ENCODE assay signal across 8 cellular contexts in genomic region chr2:216110620-216111019, GRCh38. TPM values are rescaled to one million over a fixed set of nuclear protein-coding genes. Genes with fewer than 3 reads are reported as not detected.
DNase-seq lines count a peak whose midpoint lies in the region; ATAC-seq and TF ChIP-seq lines count a peak whose summit lies in the region.

No MANE protein-coding gene starts in this region.

- peaks cover 67% of the 10 kb centered on the region for H3K36me3 Mint-ChIP-seq in CD4-positive, alpha-beta T cell (ENCODE audit: low read depth)

- H3K9me3 ChIP-seq in CD4-positive, alpha-beta T cell (ENCODE audit: control insufficient read depth, low read length) = no peaks in the 10 kb centered on the region
- no peaks in the 10 kb centered on the region for H3K9me3 ChIP-seq in neural cell (ENCODE audit: low read length)
- H3K9me3 ChIP-seq in left lung = no peaks in the 10 kb centered on the region

- no peaks in the 10 kb centered on the region for H4K20me1 ChIP-seq in neural cell (ENCODE audit: insufficient read depth)

- peaks cover 24 to 57% of the 10 kb centered on the region in 2 donors for H3K4me1 ChIP-seq in left lung

- no peak for TF ChIP-seq EP300 in neural cell (conservative IDR thresholded peaks at IDR 0.05; ENCODE audit: poor library complexity, severe bottlenecking)

- H3K27ac ChIP-seq in CD4-positive, alpha-beta T cell (ENCODE audit: low read depth, low read length) = no peak overlapping the region
- H3K27ac ChIP-seq in dorsolateral prefrontal cortex (peak overlapping the region in 15 of 59 donors; percentile 3 to 99 (median 72)), neural cell (ENCODE audit: low read length) (no peak overlapping the region), left lung (peak overlapping the region in 1 of 2 donors; percentile 92)

- no peaks in the 10 kb centered on the region for H3F3A ChIP-seq in neural cell (ENCODE audit: insufficient read depth, low read length, poor library complexity, severe bottlenecking)

- peaks cover 38% of the 10 kb centered on the region for H3K79me2 ChIP-seq in neural cell (replicated peaks; ENCODE audit: insufficient read depth, low read length)

- CTCF ChIA-PET in CD4-positive, alpha-beta T cell (lab: Charles Lee) = interaction anchor here (0.7 to 1.7 kb wide), 6 partner anchors 16 to 399 kb away, joined by 3 to 8 read pairs (median 4); partner anchors contain the start of genes PECR and TMEM169

- H3K9me2 ChIP-seq in neural cell (ENCODE audit: insufficient read depth, low read length) = no peaks in the 10 kb centered on the region

- H3K9ac ChIP-seq in neural cell (ENCODE audit: low read length) = peak overlapping the region; percentile 98

- peaks cover 3% of the 10 kb centered on the region for H3K36me3 ChIP-seq in neural cell (ENCODE audit: insufficient read depth, low read length)
- H3K36me3 ChIP-seq in left lung = peaks cover 0 to 38% of the 10 kb centered on the region in 2 donors

- peak overlapping the region; percentile 53 for H3K4me2 ChIP-seq in neural cell (ENCODE audit: low read length)

- POLR2A ChIA-PET in CD4-positive, alpha-beta T cell (lab: Charles Lee) = interaction anchor here (0.7 to 4.7 kb wide), 4 partner anchors 16 to 75 kb away, joined by 3 to 106 read pairs (median 19); partner anchors contain the start of genes PECR and TMEM169

- no peak for ATAC-seq in CD4-positive, alpha-beta T cell (ENCODE audit: poor library complexity)
- no peak for ATAC-seq in left lung
- ATAC-seq in HG02678 (IDR thresholded peaks at IDR 0.05; ENCODE audit: unreplicated experiment) = no peak

- DNase-seq in CD4-positive, alpha-beta T cell = no peak
- DNase-seq in M059J (ENCODE audit: low read depth) = peak; percentile 14
- no peak for DNase-seq in dorsolateral prefrontal cortex
- no peak for DNase-seq in posterior vena cava (ENCODE audit: low spot score)
- DNase-seq in left lung = no peak
- no peak for DNase-seq in NCI-H2196 (lab: John Stamatoyannopoulos, UW; ENCODE audit: unreplicated experiment)

- H3K4me3 ChIP-seq in dorsolateral prefrontal cortex (peak overlapping the region in 54 of 59 donors; percentile 64 to 100 (median 94)), neural cell (ENCODE audit: low read length) (peak overlapping the region; percentile 87), left lung (peak overlapping the region in 1 of 2 donors; percentile 89)

- H3K9me3 Mint-ChIP-seq in CD4-positive, alpha-beta T cell = no peaks in the 10 kb centered on the region

- no peak for TF ChIP-seq RAD21 in neural cell (conservative IDR thresholded peaks at IDR 0.05)

- H3K27ac Mint-ChIP-seq in CD4-positive, alpha-beta T cell = peak overlapping the region; percentile 97

- no peaks in the 10 kb centered on the region for H3K27me3 ChIP-seq in CD4-positive, alpha-beta T cell (ENCODE audit: control insufficient read depth, insufficient read depth, low read length)
- no peaks in the 10 kb centered on the region for H3K27me3 ChIP-seq in dorsolateral prefrontal cortex
- H3K27me3 ChIP-seq in neural cell (ENCODE audit: insufficient read depth, low read depth, low read length) = no peaks in the 10 kb centered on the region
- no peaks in the 10 kb centered on the region for H3K27me3 ChIP-seq in left lung

- H3K27me3 Mint-ChIP-seq in CD4-positive, alpha-beta T cell = no peaks in the 10 kb centered on the region

- peak overlapping the region; percentile 100 for H3K4me3 Mint-ChIP-seq in CD4-positive, alpha-beta T cell

- no peak for TF ChIP-seq CTCF in CD4-positive, alpha-beta T cell (IDR thresholded peaks at IDR 0.05)
- no peak for TF ChIP-seq CTCF in dorsolateral prefrontal cortex (IDR thresholded peaks at IDR 0.05 in 54 of 56, conservative IDR thresholded peaks at IDR 0.05 in 2 of 56; ENCODE audit: low read depth in 1 of 56, partially characterized antibody in 56 of 56)
- TF ChIP-seq CTCF in neural cell (IDR thresholded peaks at IDR 0.05; ENCODE audit: poor library complexity, severe bottlenecking) = no peak
- TF ChIP-seq CTCF in left lung (IDR thresholded peaks at IDR 0.05) = no peak

- H2AFZ ChIP-seq in neural cell (ENCODE audit: low read depth, low read length) = no peak overlapping the region

- H3K4me1 Mint-ChIP-seq in CD4-positive, alpha-beta T cell (ENCODE audit: low read depth) = peaks cover 70% of the 10 kb centered on the region

- intact Hi-C loops in CD4-positive, alpha-beta T cell (cut with DNase I, micrococcal nuclease) = loop anchor here (5.0 to 10.0 kb wide), 2 partner anchors 56 to 387 kb away; partner anchors contain the start of gene RPL37A (in 1 of the 2)
- intact Hi-C loops in dorsolateral prefrontal cortex (cut with DNase I) (loop anchor here (5.0 to 10.0 kb wide), 2 partner anchors 302 to 384 kb away; partner anchors contain the start of genes SMARCAL1 (in 2 of the 2) and RPL37A (in 1 of the 2)), posterior vena cava (cut with DNase I) (no loop called here), left lung (cut with DNase I) (no loop called here)

TF ChIP-seq in neural cell, 6 proteins besides CTCF, POLR2A, EP300 and RAD21:
- no peak for TF ChIP-seq POLR2AphosphoS5 (IDR thresholded peaks at IDR 0.05)
- TF ChIP-seq EZH2 (IDR thresholded peaks at IDR 0.05; ENCODE audit: borderline replicate concordance, insufficient read depth, low read length, poor library complexity, severe bottlenecking) = no peak
- no peak for TF ChIP-seq MXI1 (conservative IDR thresholded peaks at IDR 0.05; ENCODE audit: poor library complexity, severe bottlenecking)
- TF ChIP-seq TAF1 (IDR thresholded peaks at IDR 0.05; ENCODE audit: low read depth) = no peak
- TF ChIP-seq SMC3 (conservative IDR thresholded peaks at IDR 0.05; ENCODE audit: poor library complexity) = no peak
- TF ChIP-seq REST (IDR thresholded peaks at IDR 0.05; ENCODE audit: borderline replicate concordance) = no peak

RNA-seq across cellular contexts. Expression of gene XRCC5, which starts 1.5 kb away (rescaled TPM):
- total RNA-seq in CD4-positive, alpha-beta T cell = 100 to 1,000 TPM; 126 to 129 TPM
- total RNA-seq in M059J (2014; rRNA removed; shearing (Covaris generic)) = 261 and 335 TPM in 2 replicates
- total RNA-seq in dorsolateral prefrontal cortex (100 to 1,000 TPM; 119 to 262 (median 192) TPM), posterior vena cava (100 to 1,000 TPM; 189 to 213 TPM), left lung (100 to 1,000 TPM; 212 to 251 TPM)
- 270 and 279 TPM in 2 replicates for polyA plus RNA-seq in neural cell
- 609 and 718 TPM in 2 replicates for polyA minus RNA-seq in neural cell

RNA-seq across cellular contexts. Expression of gene TMEM169, which starts 28.9 kb away (rescaled TPM):
- total RNA-seq in CD4-positive, alpha-beta T cell = under 1 TPM; 0.27 to 0.53 TPM
- 1.3 TPM in 1 of 2 replicates, not detected in the other for total RNA-seq in M059J (2014; rRNA removed; shearing (Covaris generic))
- 10 to 100 TPM in 57 of 120 experiments, 1 to 10 TPM in 63; 3.1 to 15.6 (median 9.6) TPM for total RNA-seq in dorsolateral prefrontal cortex
- polyA plus RNA-seq in neural cell = 28.8 and 29.6 TPM in 2 replicates
- 58.9 and 60.4 TPM in 2 replicates for polyA minus RNA-seq in neural cell
- under 1 TPM; 0.38 to 0.51 TPM for total RNA-seq in posterior vena cava
- 1 to 10 TPM; 1.5 to 1.8 TPM for total RNA-seq in left lung

RNA-seq across cellular contexts. Expression of gene PECR, which starts 29.0 kb away (rescaled TPM):
- total RNA-seq in CD4-positive, alpha-beta T cell = 10 to 100 TPM in 1 of 2 experiments, 1 to 10 TPM in 1; 9.1 to 10.3 TPM
- 9.0 and 11.5 TPM in 2 replicates for total RNA-seq in M059J (2014; rRNA removed; shearing (Covaris generic))
- total RNA-seq in dorsolateral prefrontal cortex = 10 to 100 TPM in 119 of 120 experiments, 1 to 10 TPM in 1; 8.9 to 25.8 (median 16.2) TPM
- 22.1 and 25.1 TPM in 2 replicates for polyA plus RNA-seq in neural cell
- 38.0 and 43.5 TPM in 2 replicates for polyA minus RNA-seq in neural cell
- 1 to 10 TPM; 3.4 to 4.5 TPM for total RNA-seq in posterior vena cava
- 10 to 100 TPM; 13.4 to 17.3 TPM for total RNA-seq in left lung

Comparison
In these comparisons a context has a peak if more than half of its experiments do, and no peak if none do; other contexts are left out.
1. intact Hi-C loops: an anchor here in CD4-positive, alpha-beta T cell (5.0 to 10.0 kb wide) and dorsolateral prefrontal cortex (5.0 to 10.0 kb wide); none called in posterior vena cava and left lung.